In the genomic region with DNA sequence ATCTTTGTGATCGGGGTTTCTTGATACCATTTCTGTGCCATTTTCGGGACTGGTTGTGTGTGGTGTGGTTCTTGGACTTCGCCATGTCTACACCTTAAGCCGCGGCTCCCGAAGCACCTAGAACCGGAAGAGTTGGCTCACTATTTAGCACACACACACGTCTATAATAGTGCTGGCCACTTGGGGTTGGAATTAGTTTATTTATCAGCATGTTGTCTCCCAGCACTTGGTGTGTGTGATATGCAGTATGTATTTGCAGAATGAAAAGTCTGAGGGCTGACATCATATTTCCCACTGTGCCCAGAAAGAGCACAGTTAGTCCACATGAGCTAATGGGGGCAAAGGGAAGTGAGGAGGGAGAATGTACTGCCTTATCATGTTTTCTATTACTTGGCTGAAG, we compare ENCODE assay signal across 16 cellular contexts. TPM values are rescaled to one million over a fixed set of nuclear protein-coding genes. Genes with fewer than 3 reads are reported as not detected.
DNase-seq lines count a peak whose midpoint lies in the region; ATAC-seq and TF ChIP-seq lines count a peak whose summit lies in the region.
"Had no signal": no experiment of that assay in that cellular context is flagged by ENCODE, and none has a peak within 500 bp of the region (broad histone marks: within the 10 kb centered on the region; RNA-seq: fewer than 3 reads in every experiment).

No MANE protein-coding gene starts in this region.

- peak overlapping the region; percentile 56 to 93 (median 76) for H3K27ac ChIP-seq in heart left ventricle
- H3K27ac ChIP-seq in left ventricle myocardium inferior (replicated peaks): peak overlapping the region; percentile 83
- H3K27ac ChIP-seq in right cardiac atrium (ENCODE audit: low read length): peak overlapping the region; percentile 41
- H3K27ac ChIP-seq: GM23248 had no signal

- peaks cover 0 to 96% (median 93%) of the 10 kb centered on the region in 9 donors for H3K36me3 ChIP-seq in heart left ventricle
- peaks cover 87% of the 10 kb centered on the region for H3K36me3 ChIP-seq in left ventricle myocardium inferior

- WGBS in heart left ventricle, 4 donors: 52 to 88% (median 67%) methylated on average over 7 to 8 of the region's 8 CpGs
- 69% methylated on average over 8 of the region's 8 CpGs for WGBS in right cardiac atrium

- H3K4me1 ChIP-seq in heart left ventricle: peaks cover 0 to 40% (median 8%) of the 10 kb centered on the region in 12 donors
- H3K4me1 ChIP-seq in left ventricle myocardium inferior: peaks cover 39% of the 10 kb centered on the region
- peaks cover 2% of the 10 kb centered on the region for H3K4me1 ChIP-seq in right cardiac atrium (ENCODE audit: control insufficient read depth, insufficient read depth, low read length)
- H3K4me1 ChIP-seq: Caco-2 had no signal

- H3K4me3 ChIP-seq in heart left ventricle: no peak overlapping the region
- no peak overlapping the region for H3K4me3 ChIP-seq in left ventricle myocardium inferior
- H3K4me3 ChIP-seq in right cardiac atrium (ENCODE audit: low read length): no peak overlapping the region
- H3K4me3 ChIP-seq: GM12878, GM23248 had no signal

- DNase-seq in Right ventricle myocardium superior (no peak), heart left ventricle (peak in 4 of 5 donors; percentile 34 to 57 (median 51)), left ventricle myocardium inferior (no peak), right cardiac atrium (no peak), glomerular visceral epithelial cell (ENCODE audit: extremely low spot score) (no peak)
- DNase-seq in activated CD4-positive, CD25-positive, alpha-beta regulatory T cell treated with anti-CD3 and anti-CD28 coated beads, Interleukin-2, amount 50 U/mL, for 72 hours: no peak
- DNase-seq: C1 segment of cervical spinal cord; Caco-2; CD4-positive, alpha-beta memory T cell; DMS153; DND-41; GM23248; H7; HCEC 1CT had no signal

- H3K27me3 ChIP-seq in heart left ventricle (no peaks in the 10 kb centered on the region), left ventricle myocardium inferior (ENCODE audit: low read depth) (no peaks in the 10 kb centered on the region), right cardiac atrium (ENCODE audit: control insufficient read depth, insufficient read depth) (no peaks in the 10 kb centered on the region)

- intact Hi-C loops in Right ventricle myocardium superior (cut with DNase I) (no loop called here), heart left ventricle (cut with DNase I) (loop anchor here in 1 of 10 donors (5.0 to 10.0 kb wide), 2 partner anchors 35 to 488 kb away; no protein-coding TSS in a partner anchor), left ventricle myocardium inferior (cut with micrococcal nuclease) (no loop called here), right cardiac atrium (cut with DNase I) (no loop called here)

- no peak for TF ChIP-seq CTCF in heart left ventricle (IDR thresholded peaks at IDR 0.05)
- peak; percentile 13 for TF ChIP-seq CTCF in left ventricle myocardium inferior (IDR thresholded peaks at IDR 0.05; ENCODE audit: borderline replicate concordance)

- peak; percentile 73 for ATAC-seq in Right ventricle myocardium superior (ENCODE audit: poor library complexity)
- peak; percentile 77 to 83 (median 81) for ATAC-seq in heart left ventricle
- peak; percentile 47 to 72 for ATAC-seq in right cardiac atrium
- no peak for ATAC-seq in HG03108 (IDR thresholded peaks at IDR 0.05; ENCODE audit: unreplicated experiment)
- ATAC-seq: GM12878 had no signal

- H3K9me3 ChIP-seq in heart left ventricle (no peaks in the 10 kb centered on the region), left ventricle myocardium inferior (replicated peaks) (no peaks in the 10 kb centered on the region), right cardiac atrium (ENCODE audit: control insufficient read depth, low read length) (no peaks in the 10 kb centered on the region)
- H3K9me3 ChIP-seq: Caco-2 had no signal

- no peak for TF ChIP-seq POLR2A in heart left ventricle (IDR thresholded peaks at IDR 0.05)

RNA-seq across cellular contexts. Expression of gene MLH1, which starts 23.6 kb away (rescaled TPM):
- total RNA-seq in Right ventricle myocardium superior: 42.7 TPM
- total RNA-seq in heart left ventricle: 10 to 100 TPM; 44.5 to 58.4 (median 50.4) TPM
- polyA plus RNA-seq in heart left ventricle: 10 to 100 TPM; 26.0 to 32.8 TPM
- 55.6 TPM for total RNA-seq in left ventricle myocardium inferior
- 10 to 100 TPM; 33.0 to 38.9 (median 37.1) TPM for total RNA-seq in right cardiac atrium
- polyA plus RNA-seq in right cardiac atrium: 27.8 TPM

RNA-seq across cellular contexts. Expression of gene EPM2AIP1, which starts 24.0 kb away (rescaled TPM):
- 17.9 TPM for total RNA-seq in Right ventricle myocardium superior
- 10 to 100 TPM in 8 of 9 donors, 1 to 10 TPM in 1; 9.1 to 43.7 (median 24.4) TPM for total RNA-seq in heart left ventricle
- 10 to 100 TPM in 1 of 2 donors, 1 to 10 TPM in 1; 7.4 to 10.8 TPM for polyA plus RNA-seq in heart left ventricle
- 25.4 TPM for total RNA-seq in left ventricle myocardium inferior
- 10 to 100 TPM; 19.7 to 23.0 (median 21.8) TPM for total RNA-seq in right cardiac atrium
- polyA plus RNA-seq in right cardiac atrium: 11.0 TPM

Comparison
In these comparisons a context has a peak if more than half of its experiments do, and no peak if none do; other contexts are left out.
1. DNase-seq: peak in heart left ventricle (4 of 5); none in Right ventricle myocardium superior (single experiment), left ventricle myocardium inferior (single experiment), right cardiac atrium (0 of 3), glomerular visceral epithelial cell (single experiment) and activated CD4-positive, CD25-positive, alpha-beta regulatory T cell treated with anti-CD3 and anti-CD28 coated beads, Interleukin-2, amount 50 U/mL, for 72 hours (single experiment).
2. Peak in every context shown above with its lines, with median percentiles within 50 percentile points of each other: H3K27ac ChIP-seq.